In genomic region chr15:43912991-43913927, GRCh38 we compare ENCODE assay signal across 9 cellular contexts.
DNase-seq lines count a peak whose midpoint lies in the region; ATAC-seq, FAIRE-seq and TF ChIP-seq lines count a peak whose summit lies in the region.
"Had no signal": no experiment of that assay in that cellular context is flagged by ENCODE, and none has a peak within 500 bp of the region (broad histone marks: within the 10 kb centered on the region; RNA-seq: fewer than 3 reads in every experiment).

No MANE protein-coding gene starts in this region.

- intact Hi-C loops in sciatic nerve (cut with DNase I): no loop called here

- peak overlapping the region; percentile 56 for H3K27ac ChIP-seq in RWPE2 (ENCODE audit: poor library complexity, severe bottlenecking)

- H3K36me3 ChIP-seq in RWPE2 (ENCODE audit: low read depth): no peaks in the 10 kb centered on the region

- no peaks in the 10 kb centered on the region for H3K9me3 ChIP-seq in RWPE2 (ENCODE audit: severe bottlenecking)

- H3K4me1 Mint-ChIP-seq in stimulated activated naive B cell treated with anti-CD40 and anti-IgM and Interleukin-4, amounts not matched to agents 10 μg/mL and 1 μg/mL and 100 μg/mL, for 72 hours: no peaks in the 10 kb centered on the region

- no peak overlapping the region for H3K27ac Mint-ChIP-seq in stimulated activated naive B cell treated with anti-CD40 and anti-IgM and Interleukin-4, amounts not matched to agents 10 μg/mL and 1 μg/mL and 100 μg/mL, for 72 hours

- H3K36me3 Mint-ChIP-seq in stimulated activated naive B cell treated with anti-CD40 and anti-IgM and Interleukin-4, amounts not matched to agents 10 μg/mL and 1 μg/mL and 100 μg/mL, for 72 hours: no peaks in the 10 kb centered on the region

- H3K4me3 Mint-ChIP-seq in stimulated activated naive B cell treated with anti-CD40 and anti-IgM and Interleukin-4, amounts not matched to agents 10 μg/mL and 1 μg/mL and 100 μg/mL, for 72 hours: no peak overlapping the region

- no peaks in the 10 kb centered on the region for H3K27me3 Mint-ChIP-seq in stimulated activated naive B cell treated with anti-CD40 and anti-IgM and Interleukin-4, amounts not matched to agents 10 μg/mL and 1 μg/mL and 100 μg/mL, for 72 hours

- peak; percentile 85 for DNase-seq in GM04504 (ENCODE audit: low read depth)
- DNase-seq in RWPE2 (ENCODE audit: low spot score): peak; percentile 88
- DNase-seq in foreskin melanocyte: peak; percentile 99
- DNase-seq in sciatic nerve (ENCODE audit: low spot score): no peak
- no peak for DNase-seq in NK-92 (lab: John Stamatoyannopoulos, UW; ENCODE audit: unreplicated experiment)
- no peak for DNase-seq in stimulated activated naive B cell treated with anti-CD40 and anti-IgM and Interleukin-4, amounts not matched to agents 10 μg/mL and 1 μg/mL and 100 μg/mL, for 72 hours
- DNase-seq in GM19239 (ENCODE audit: insufficient read length, low spot score): no peak
- no peak for DNase-seq in SKM-1 treated with dmso at 0.1 percent for 144 hours (lab: John Stamatoyannopoulos, UW; ENCODE audit: unreplicated experiment)
- DNase-seq: NCI-H1436 had no signal

- FAIRE-seq in GM19239 (lab: Jason Lieb, UNC): no peak

- H3K4me1 ChIP-seq in RWPE2 (ENCODE audit: insufficient read depth, poor library complexity, severe bottlenecking): peaks cover 23% of the 10 kb centered on the region

- H3K27me3 ChIP-seq in RWPE2 (ENCODE audit: insufficient read depth, poor library complexity, severe bottlenecking): no peaks in the 10 kb centered on the region

- ATAC-seq in RWPE2 (ENCODE audit: low read depth): peak; percentile 96
- ATAC-seq in sciatic nerve: peak; percentile 70
- no peak for ATAC-seq in stimulated activated naive B cell treated with anti-CD40 and anti-IgM and Interleukin-4, amounts not matched to agents 10 μg/mL and 1 μg/mL and 100 μg/mL, for 72 hours (replicated peaks)

- no peaks in the 10 kb centered on the region for H3K9me3 Mint-ChIP-seq in stimulated activated naive B cell treated with anti-CD40 and anti-IgM and Interleukin-4, amounts not matched to agents 10 μg/mL and 1 μg/mL and 100 μg/mL, for 72 hours

- H3K4me3 ChIP-seq in RWPE2 (ENCODE audit: severe bottlenecking): no peak overlapping the region

- TF ChIP-seq CTCF in RWPE2 (IDR thresholded peaks at IDR 0.05; ENCODE audit: poor library complexity, severe bottlenecking): peak; percentile 16

Comparison
In these comparisons a context has a peak if more than half of its experiments do, and no peak if none do; other contexts are left out.
1. DNase-seq: peak in GM04504 (single experiment), RWPE2 (single experiment) and foreskin melanocyte (single experiment); none in sciatic nerve (single experiment), NK-92 (single experiment), stimulated activated naive B cell treated with anti-CD40 and anti-IgM and Interleukin-4, amounts not matched to agents 10 μg/mL and 1 μg/mL and 100 μg/mL, for 72 hours (single experiment), GM19239 (single experiment) and SKM-1 treated with dmso at 0.1 percent for 144 hours (single experiment).
2. ATAC-seq: peak in RWPE2 (single experiment) and sciatic nerve (single experiment); none in stimulated activated naive B cell treated with anti-CD40 and anti-IgM and Interleukin-4, amounts not matched to agents 10 μg/mL and 1 μg/mL and 100 μg/mL, for 72 hours (0 of 2).